Comparison of ENCODE assay signal across 8 cellular contexts in genomic region chr4:183840311-183840710, GRCh38.
A peak's percentile ranks its signal among the peaks of the same experiment; 100 is the strongest.
DNase-seq lines count a peak whose midpoint lies in the region; ATAC-seq and TF ChIP-seq lines count a peak whose summit lies in the region.

No MANE protein-coding gene starts in this region.

- DNase-seq in CD4-positive, alpha-beta memory T cell = peak; percentile 43 to 49 (median 47)
- peak; percentile 41 for DNase-seq in LNCaP clone FGC (ENCODE audit: low read depth)
- peak; percentile 59 for DNase-seq in SKM-1 (lab: John Stamatoyannopoulos, UW; ENCODE audit: unreplicated experiment)
- peak; percentile 46 for DNase-seq in activated naive CD8-positive, alpha-beta T cell treated with anti-CD3 and anti-CD28 coated beads for 36 hours
- peak; percentile 81 to 84 (median 82) for DNase-seq in heart left ventricle
- DNase-seq in pulmonary artery endothelial cell (ENCODE audit: low read depth, low spot score) = peak; percentile 57
- no peak for DNase-seq in NCI-H187 (lab: John Stamatoyannopoulos, UW)

- H3K4me1 ChIP-seq in CD4-positive, alpha-beta memory T cell (ENCODE audit: insufficient read depth, low read length) = no peaks in the 10 kb centered on the region
- peaks cover 0 to 21% (median 5%) of the 10 kb centered on the region in 12 donors for H3K4me1 ChIP-seq in heart left ventricle

- H3K36me3 ChIP-seq in CD4-positive, alpha-beta memory T cell (ENCODE audit: insufficient read depth, low read length) = no peaks in the 10 kb centered on the region
- H3K36me3 ChIP-seq in heart left ventricle = no peaks in the 10 kb centered on the region

- H3K27me3 Mint-ChIP-seq in CD4-positive, alpha-beta memory T cell = peaks cover 13 to 23% of the 10 kb centered on the region in 2 donors
- H3K27me3 Mint-ChIP-seq in activated naive CD8-positive, alpha-beta T cell treated with anti-CD3 and anti-CD28 coated beads for 36 hours = peaks cover 4% of the 10 kb centered on the region

- no peak overlapping the region for H3K27ac ChIP-seq in CD4-positive, alpha-beta memory T cell (ENCODE audit: low read depth, low read length)
- no peak overlapping the region for H3K27ac ChIP-seq in heart left ventricle

- ATAC-seq in GM19372 (IDR thresholded peaks at IDR 0.05; ENCODE audit: low read depth, unreplicated experiment) (peak; percentile 79), heart left ventricle (peak; percentile 27 to 84 (median 68))

- H3K4me3 ChIP-seq in CD4-positive, alpha-beta memory T cell (ENCODE audit: low read length in 2 of 2) = no peak overlapping the region
- H3K4me3 ChIP-seq in LNCaP clone FGC (ENCODE audit: low read depth, low read length) (no peak overlapping the region), heart left ventricle (no peak overlapping the region)

- no peak for TF ChIP-seq POLR2A in heart left ventricle (IDR thresholded peaks at IDR 0.05)

- no peaks in the 10 kb centered on the region for H3K36me3 Mint-ChIP-seq in CD4-positive, alpha-beta memory T cell
- H3K36me3 Mint-ChIP-seq in activated naive CD8-positive, alpha-beta T cell treated with anti-CD3 and anti-CD28 coated beads for 36 hours = no peaks in the 10 kb centered on the region

- POLR2A ChIA-PET in CD4-positive, alpha-beta memory T cell (lab: Charles Lee; ENCODE audit: partially characterized antibody) = no interaction called here

- peak; percentile 87 for TF ChIP-seq CTCF in LNCaP clone FGC (IDR thresholded peaks at IDR 0.05; ENCODE audit: control insufficient read depth, extremely low read depth, insufficient read depth)
- peak; percentile 83 to 93 (median 88) for TF ChIP-seq CTCF in heart left ventricle (IDR thresholded peaks at IDR 0.05)

- no peak overlapping the region for H3K4me3 Mint-ChIP-seq in CD4-positive, alpha-beta memory T cell
- H3K4me3 Mint-ChIP-seq in activated naive CD8-positive, alpha-beta T cell treated with anti-CD3 and anti-CD28 coated beads for 36 hours = no peak overlapping the region

- peak overlapping the region in 1 of 7 donors; percentile 15 for H3K27ac Mint-ChIP-seq in CD4-positive, alpha-beta memory T cell
- H3K27ac Mint-ChIP-seq in activated naive CD8-positive, alpha-beta T cell treated with anti-CD3 and anti-CD28 coated beads for 36 hours = no peak overlapping the region

- intact Hi-C loops in CD4-positive, alpha-beta memory T cell (cut with micrococcal nuclease) = loop anchor here (10.0 kb wide), 2 partner anchors 366 to 1254 kb away; no protein-coding TSS in a partner anchor
- intact Hi-C loops in heart left ventricle (cut with DNase I) = loop anchor here (1.0 to 10.0 kb wide), 17 partner anchors 64 to 328 kb away; partner anchors contain the start of gene STOX2 (in 5 of the 10)

- CTCF ChIA-PET in CD4-positive, alpha-beta memory T cell (lab: Charles Lee; ENCODE audit: partially characterized antibody) = interaction anchor here (0.7 to 2.5 kb wide), 4 partner anchors 260 to 1233 kb away, joined by 3 to 9 read pairs (median 3); no protein-coding TSS in a partner anchor

- 7 to 13% (median 8%) methylated on average over 5 of the region's 5 CpGs for WGBS in heart left ventricle, 4 donors

- no peaks in the 10 kb centered on the region for H3K9me3 ChIP-seq in CD4-positive, alpha-beta memory T cell (ENCODE audit: control insufficient read depth in 1 of 2, low read length in 2 of 2)
- no peaks in the 10 kb centered on the region for H3K9me3 ChIP-seq in heart left ventricle

- H3K4me1 Mint-ChIP-seq in CD4-positive, alpha-beta memory T cell = no peaks in the 10 kb centered on the region
- H3K4me1 Mint-ChIP-seq in activated naive CD8-positive, alpha-beta T cell treated with anti-CD3 and anti-CD28 coated beads for 36 hours = no peaks in the 10 kb centered on the region

- no peaks in the 10 kb centered on the region for H3K27me3 ChIP-seq in CD4-positive, alpha-beta memory T cell (ENCODE audit: insufficient read depth, low read length)
- no peaks in the 10 kb centered on the region for H3K27me3 ChIP-seq in heart left ventricle

- no peaks in the 10 kb centered on the region for H3K9me3 Mint-ChIP-seq in CD4-positive, alpha-beta memory T cell
- H3K9me3 Mint-ChIP-seq in activated naive CD8-positive, alpha-beta T cell treated with anti-CD3 and anti-CD28 coated beads for 36 hours = no peaks in the 10 kb centered on the region

Comparison
In these comparisons a context has a peak if more than half of its experiments do, and no peak if none do; other contexts are left out.
1. DNase-seq: peak in CD4-positive, alpha-beta memory T cell (5 of 5), LNCaP clone FGC (single experiment), SKM-1 (single experiment), activated naive CD8-positive, alpha-beta T cell treated with anti-CD3 and anti-CD28 coated beads for 36 hours (single experiment), heart left ventricle (5 of 5) and pulmonary artery endothelial cell (single experiment); none in NCI-H187 (0 of 2).